Comparison of ENCODE assay signal across 9 cellular contexts in genomic region chr7:471866-472639, GRCh38. TPM values are rescaled to one million over a fixed set of nuclear protein-coding genes. Genes with fewer than 3 reads are reported as not detected.
A peak's percentile ranks its signal among the peaks of the same experiment; 100 is the strongest.
DNase-seq lines count a peak whose midpoint lies in the region; ATAC-seq and TF ChIP-seq lines count a peak whose summit lies in the region.
"Had no signal": no experiment of that assay in that cellular context is flagged by ENCODE, and none has a peak within 500 bp of the region (broad histone marks: within the 10 kb centered on the region; RNA-seq: fewer than 3 reads in every experiment).

No MANE protein-coding gene starts in this region.

- POLR2A ChIA-PET in A673 (lab: Charles Lee; ENCODE audit: low non-redundant PET): no interaction called here

- TF ChIP-seq CTCF in A673 (conservative IDR thresholded peaks at IDR 0.05; ENCODE audit: low read depth, low read length): no peak

- H3K27me3 ChIP-seq in A673 (replicated peaks; ENCODE audit: insufficient read depth, low read depth, low read length, poor library complexity): no peaks in the 10 kb centered on the region

- CTCF ChIA-PET in A673 (lab: Charles Lee): no interaction called here

- DNase-seq in A673 (ENCODE audit: low spot score) (peak; percentile 53), HT1080 (ENCODE audit: low read depth) (peak; percentile 56), epidermal melanocyte (ENCODE audit: insufficient read length, low spot score) (peak; percentile 66), mesenteric fat pad (ENCODE audit: low spot score) (peak; percentile 90), cerebellar cortex (ENCODE audit: low spot score) (no peak), G401 (ENCODE audit: low spot score) (no peak), OCI-M2 (lab: John Stamatoyannopoulos, UW; ENCODE audit: unreplicated experiment) (no peak)
- DNase-seq: activated B cell treated with CpG ODN at 0.5 μM for 24 hours had no signal

- no peaks in the 10 kb centered on the region for H3K36me3 ChIP-seq in A673 (ENCODE audit: insufficient read depth, low read length, poor library complexity, severe bottlenecking)

- peaks cover 28% of the 10 kb centered on the region for H3K4me1 ChIP-seq in A673 (ENCODE audit: insufficient read depth, low read length, poor library complexity, severe bottlenecking)

- BruUV-seq in A673 (replicated peaks; lab: Mats Ljungman, UMichigan): no TSS peak

- no peak for ATAC-seq in HG03378 (IDR thresholded peaks at IDR 0.05; ENCODE audit: unreplicated experiment)

- no peak overlapping the region for H3K27ac ChIP-seq in A673 (ENCODE audit: low read depth, low read length, poor library complexity, severe bottlenecking)

- intact Hi-C loops in A673 (cut with micrococcal nuclease; ENCODE audit: unreplicated experiment): no loop called here

- in situ Hi-C loops in G401 (cut with HindIII; ENCODE audit: low sequenced_read_pairs): no loop called here

- no peak overlapping the region for H3K4me3 ChIP-seq in A673 (ENCODE audit: low read depth, low read length, poor library complexity, severe bottlenecking)

- H3K9me3 ChIP-seq in A673 (ENCODE audit: low read depth, low read length, poor library complexity, severe bottlenecking): no peaks in the 10 kb centered on the region

RNA-seq across cellular contexts. Expression of gene PDGFA, which starts 47.6 kb away (rescaled TPM):
- total RNA-seq in A673 (2021) (2.1 and 4.3 TPM in 2 replicates), mesenteric fat pad (19.7 TPM)
- 21.6 and 23.1 TPM in 2 replicates for total RNA-seq in HT1080 (2014; rRNA removed; shearing (Covaris generic))
- polyA plus RNA-seq in HT1080 (2015; cell fraction: cytosol; rRNA removed): 16.9 and 17.0 TPM in 2 replicates
- polyA plus RNA-seq in HT1080 (2015; cell fraction: nucleus; rRNA removed): 12.7 and 15.5 TPM in 2 replicates
- total RNA-seq in G401 (2014; rRNA removed; shearing (Covaris generic)): 0.34 and 2.6 TPM in 2 replicates

Comparison
In these comparisons a context has a peak if more than half of its experiments do, and no peak if none do; other contexts are left out.
1. DNase-seq: peak in A673 (single experiment), HT1080 (single experiment), epidermal melanocyte (single experiment) and mesenteric fat pad (single experiment); none in cerebellar cortex (single experiment), G401 (single experiment) and OCI-M2 (single experiment).